Comparison of ENCODE assay signal across 8 cellular contexts in the genomic region with DNA sequence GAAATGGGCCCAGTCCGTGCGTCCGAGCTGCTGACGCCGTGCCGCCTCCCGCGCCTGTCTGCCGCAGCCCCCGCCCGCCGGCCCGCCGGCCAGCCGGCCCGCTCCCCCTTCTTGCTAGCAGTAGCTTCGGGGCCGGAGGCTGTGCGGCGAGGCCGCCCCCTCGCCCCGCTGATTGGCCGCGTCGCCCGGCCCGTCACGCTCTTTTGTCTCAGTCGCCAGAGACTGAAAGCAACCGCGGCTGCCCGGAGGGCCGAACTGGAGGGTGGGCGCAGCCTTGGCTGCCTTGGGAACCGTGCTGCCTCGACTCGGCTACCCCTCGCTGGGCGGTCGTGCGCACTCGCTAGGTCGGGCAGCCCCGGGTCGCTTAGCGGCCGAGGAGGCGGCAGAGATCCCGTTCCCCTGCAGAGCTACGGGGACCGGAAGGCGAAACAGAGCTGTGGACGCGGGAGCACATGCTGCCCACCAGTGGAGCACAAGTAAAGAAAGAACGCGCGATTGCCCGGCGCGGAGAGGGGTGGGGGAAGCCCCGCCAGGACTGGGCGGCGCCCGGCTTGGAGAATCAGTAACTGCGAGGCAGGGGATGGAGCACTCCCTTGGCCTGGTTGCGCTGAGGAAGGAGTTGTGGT. TPM values are rescaled to one million over a fixed set of nuclear protein-coding genes. Genes with fewer than 3 reads are reported as not detected.
DNase-seq lines count a peak whose midpoint lies in the region; ATAC-seq and TF ChIP-seq lines count a peak whose summit lies in the region.

A gene (plus strand): TSS at position 198 of the 626 bp plus-strand sequence. CDS start 1,589 bp downstream, outside the sequence.

- peak within 1 kb of the TSS; percentile 69 for H3K9ac ChIP-seq in IMR-90 (ENCODE audit: low read depth, low read length)

- no peak within 1 kb of the TSS for H2BK15ac ChIP-seq in IMR-90 (ENCODE audit: low read depth, low read length)

- intact Hi-C loops in IMR-90 (cut with micrococcal nuclease) (loop anchor here (1.0 to 5.0 kb wide), 3 partner anchors 14 to 425 kb away; a partner anchor contains a TSS), left ventricle myocardium superior (cut with micrococcal nuclease) (no loop called here), posterior vena cava (cut with DNase I) (loop anchor here in 1 of 2 donors (5.0 kb wide), 1 partner anchor 1400 kb away; a partner anchor contains a TSS)

- no peaks in the 10 kb centered on the region for H3K36me3 ChIP-seq in IMR-90 (ENCODE audit: control insufficient read depth, insufficient read depth, low read length)
- H3K36me3 ChIP-seq in SJSA1, result no peaks in the 10 kb centered on the region

- CTCF ChIA-PET in IMR-90 (lab: Yijun Ruan, JAX), result interaction anchor here (1.0 to 1.3 kb wide), 3 partner anchors 11 to 14 kb away, joined by 3 to 4 read pairs (median 3); no protein-coding TSS in a partner anchor

- H3K14ac ChIP-seq in IMR-90 (replicated peaks; ENCODE audit: low read depth, low read length), result no peak within 1 kb of the TSS

- H2AK5ac ChIP-seq in IMR-90 (ENCODE audit: low read depth, low read length), result no peak within 1 kb of the TSS

- dilution Hi-C loops in IMR-90 (cut with HindIII; ENCODE audit: low sequenced_read_pairs, unreplicated experiment), result no loop called here

- no peak for TF ChIP-seq CTCF in IMR-90 (conservative IDR thresholded peaks at IDR 0.05; ENCODE audit: low read depth, low read length)

- peak within 1 kb of the TSS; percentile 60 for H4K5ac ChIP-seq in IMR-90 (ENCODE audit: low read depth, low read length)

- H3K4ac ChIP-seq in IMR-90 (ENCODE audit: low read depth, low read length), result no peak within 1 kb of the TSS; the same call in 1 of the 2 replicates

- peak within 1 kb of the TSS; percentile 91 for H2AFZ ChIP-seq in IMR-90 (replicated peaks; ENCODE audit: low read length, poor library complexity)

- H3K9me1 ChIP-seq in IMR-90 (ENCODE audit: insufficient read depth, low read length), result no peaks in the 10 kb centered on the region

- peak; percentile 56 for TF ChIP-seq POLR2A in IMR-90 (IDR thresholded peaks at IDR 0.05; ENCODE audit: low read depth, low read length)

- peak; percentile 63 for DNase-seq in G401 (ENCODE audit: low spot score)
- DNase-seq in IMR-90, result peak; percentile 57
- DNase-seq in SJSA1 (ENCODE audit: low read depth in 1 of 2, low spot score in 2 of 2), result peak; percentile 54 to 67
- DNase-seq in anterior cingulate cortex (lab: John Stamatoyannopoulos, UW), result peak in 55 of 58 donors; percentile 2 to 75 (median 39)
- DNase-seq in left ventricle myocardium superior, result peak; percentile 69
- peak; percentile 83 for DNase-seq in posterior vena cava (ENCODE audit: low spot score)
- no peak for DNase-seq in NOMO-1 treated with DMSO at 0.1 percent for 48 hours (lab: John Stamatoyannopoulos, UW; ENCODE audit: unreplicated experiment)

- no peaks in the 10 kb centered on the region for H3K79me1 ChIP-seq in IMR-90 (ENCODE audit: low read depth in 1 of 2, low read length in 2 of 2)

- H3K9me3 ChIP-seq in IMR-90 (ENCODE audit: control insufficient read depth, insufficient read depth, low read length) (no peaks in the 10 kb centered on the region), SJSA1 (replicated peaks) (no peaks in the 10 kb centered on the region)

- H3K4me3 ChIP-seq in IMR-90 (ENCODE audit: insufficient read depth, low read depth, low read length) (peak within 1 kb of the TSS; percentile 96), SJSA1 (peak within 1 kb of the TSS; percentile 53)

- H3K4me1 ChIP-seq in IMR-90 (ENCODE audit: control insufficient read depth, insufficient read depth, low read length), result no peaks in the 10 kb centered on the region
- no peaks in the 10 kb centered on the region for H3K4me1 ChIP-seq in SJSA1 (replicated peaks)

- POLR2A ChIA-PET in IMR-90 (lab: Charles Lee; ENCODE audit: unreplicated experiment), result no interaction called here

- no peak within 1 kb of the TSS; the same call in 1 of the 2 replicates for H3K18ac ChIP-seq in IMR-90 (ENCODE audit: low read depth, low read length)

- H2BK5ac ChIP-seq in IMR-90 (ENCODE audit: low read depth, low read length, poor library complexity, severe bottlenecking), result peak within 1 kb of the TSS; percentile 32

- H3K23ac ChIP-seq in IMR-90 (ENCODE audit: low read depth, low read length), result 0 out of 2 replicates have a peak within 1 kb of the TSS, but pooled peaks have one; percentile 24

- H2BK120ac ChIP-seq in IMR-90 (ENCODE audit: low read depth, low read length), result peak within 1 kb of the TSS; percentile 30; the same call in 1 of the 2 replicates

- in situ Hi-C loops in G401 (cut with HindIII; ENCODE audit: low sequenced_read_pairs) (no loop called here), IMR-90 (cut with MboI; ENCODE audit: low sequenced_read_pairs) (loop anchor here (25.0 kb wide), 1 partner anchor 275 kb away; a partner anchor contains a TSS)

- H2AK9ac ChIP-seq in IMR-90 (replicated peaks; ENCODE audit: low read depth, low read length, poor library complexity), result peak within 1 kb of the TSS; percentile 71

- no TSS peak for BruUV-seq in IMR-90 (replicated peaks; lab: Mats Ljungman, UMichigan)

- H3K4me2 ChIP-seq in IMR-90 (ENCODE audit: low read depth, low read length), result peak within 1 kb of the TSS; percentile 87

- ATAC-seq in GM21619 (IDR thresholded peaks at IDR 0.05; ENCODE audit: unreplicated experiment) (peak; percentile 67), IMR-90 (ENCODE audit: low read depth) (peak; percentile 92), left ventricle myocardium superior (peak; percentile 91)

- H3K56ac ChIP-seq in IMR-90 (ENCODE audit: extremely low read depth, insufficient read depth, low read length), result no peak within 1 kb of the TSS

- H4K20me1 ChIP-seq in IMR-90 (ENCODE audit: insufficient read depth, low read length), result no peaks in the 10 kb centered on the region

- H4K91ac ChIP-seq in IMR-90 (ENCODE audit: insufficient read depth, low read depth, low read length), result no peak within 1 kb of the TSS

- H3K27ac ChIP-seq in IMR-90 (ENCODE audit: insufficient read depth, low read length) (peak within 1 kb of the TSS; percentile 35; the same call in 1 of the 2 replicates), SJSA1 (no peak within 1 kb of the TSS)

- peak within 1 kb of the TSS; percentile 16 to 22; a peak in 2 of 4 replicates for H4K8ac ChIP-seq in IMR-90 (ENCODE audit: low read depth in 2 of 2, low read length in 2 of 2)

- WGBS in IMR-90 (ENCODE audit: extremely low coverage in 2 of 2, insufficient read length in 1 of 2), 2 experiments, result 9% methylated on average over 13 of the region's 67 CpGs; no CpG with 5 or more reads in 1 of the 2 experiments

- H2BK20ac ChIP-seq in IMR-90 (ENCODE audit: low read depth, low read length), result no peak within 1 kb of the TSS

- no peak for TF ChIP-seq RAD21 in IMR-90 (IDR thresholded peaks at IDR 0.05; ENCODE audit: low read length)

- H3K27me3 ChIP-seq in IMR-90 (ENCODE audit: control insufficient read depth, insufficient read depth, low read length) (peaks cover 6% of the 10 kb centered on the region; the same call in 1 of the 2 replicates), SJSA1 (replicated peaks) (no peaks in the 10 kb centered on the region)

TF ChIP-seq in IMR-90, 13 proteins besides CTCF, POLR2A, EP300 and RAD21:
- TF ChIP-seq MAZ (IDR thresholded peaks at IDR 0.05; ENCODE audit: borderline replicate concordance, low read depth, low read length) (peak; percentile 46; the same call in 1 of the 2 replicates), CEBPB (IDR thresholded peaks at IDR 0.05; ENCODE audit: low read depth, low read length) (no peak), MXI1 (IDR thresholded peaks at IDR 0.05; ENCODE audit: borderline replicate concordance, low read depth, low read length) (0 out of 2 replicates have a peak, but pooled peaks have one; percentile 41)

RNA-seq across cellular contexts. Expression of the gene that starts here (rescaled TPM):
- 0.20 TPM in 1 of 2 replicates, not detected in the other for total RNA-seq in G401 (2014; rRNA removed; shearing (Covaris generic))
- 0.36 and 0.83 TPM in 2 replicates for total RNA-seq in IMR-90 (2012; rRNA removed)
- polyA plus RNA-seq in IMR-90 (2012; rRNA removed), result 1.1 and 1.5 TPM in 2 replicates
- 0.53 and 0.99 TPM in 2 replicates for polyA plus RNA-seq in IMR-90 (2012; cell fraction: cytosol; rRNA removed)
- polyA plus RNA-seq in IMR-90 (2012; cell fraction: nucleus; rRNA removed; ENCODE audit: low replicate concordance), result 1.5 and 6.3 TPM in 2 replicates
- total RNA-seq in SJSA1 (2014; rRNA removed; shearing (Covaris generic)), result 1.2 and 1.6 TPM in 2 replicates
- 0.30 TPM for total RNA-seq in left ventricle myocardium superior
- 1 to 10 TPM; 2.0 to 2.5 TPM for total RNA-seq in posterior vena cava

Comparison
In these comparisons a context has a peak if more than half of its experiments do, and no peak if none do; other contexts are left out.
1. Peak in DNase-seq in G401; RNA of the gene not detected or under 1 TPM.
2. Peak in DNase-seq and ATAC-seq in left ventricle myocardium superior; RNA of the gene not detected or under 1 TPM.